1 cellular context compared by ENCODE assay signal in genomic region chr4:10687526-10687925, GRCh38.
TF ChIP-seq lines count a peak whose summit lies in the region.

No MANE protein-coding gene starts in this region.

TF ChIP-seq in GM12878, 131 proteins besides CTCF, POLR2A, EP300 and RAD21:
- TF ChIP-seq MXI1 (IDR thresholded peaks at IDR 0.05; ENCODE audit: low read depth, low read length) = no peak
- no peak for TF ChIP-seq BACH1 (IDR thresholded peaks at IDR 0.05; ENCODE audit: borderline replicate concordance)
- no peak for TF ChIP-seq ZNF384 (IDR thresholded peaks at IDR 0.05; ENCODE audit: borderline replicate concordance, low read depth, low read length)
- TF ChIP-seq POU2F2 (IDR thresholded peaks at IDR 0.05; ENCODE audit: borderline replicate concordance, low read depth, low read length) = no peak
- no peak for TF ChIP-seq BCL11A (IDR thresholded peaks at IDR 0.05; ENCODE audit: low read depth, low read length)
- no peak for TF ChIP-seq ATF3 (IDR thresholded peaks at IDR 0.05; ENCODE audit: borderline replicate concordance, extremely low read depth, low read depth, low read length)
- no peak for TF ChIP-seq IKZF1 (conservative IDR thresholded peaks at IDR 0.05)
- no peak for TF ChIP-seq TAF1 (IDR thresholded peaks at IDR 0.05; ENCODE audit: borderline replicate concordance, low read depth, low read length)
- no peak for TF ChIP-seq CEBPZ (IDR thresholded peaks at IDR 0.05; ENCODE audit: low read depth, low read length)
- no peak for TF ChIP-seq RB1 (IDR thresholded peaks at IDR 0.05; ENCODE audit: borderline replicate concordance)
- TF ChIP-seq EZH2 (IDR thresholded peaks at IDR 0.05; ENCODE audit: borderline replicate concordance, control insufficient read depth, low read depth, low read length) = no peak
- TF ChIP-seq ATF7 (IDR thresholded peaks at IDR 0.05; ENCODE audit: low read depth) = no peak
- no peak for TF ChIP-seq BCLAF1 (IDR thresholded peaks at IDR 0.05)
- TF ChIP-seq STAT3 (IDR thresholded peaks at IDR 0.05; ENCODE audit: low read depth, low read length) = no peak
- no peak for TF ChIP-seq PKNOX1 (IDR thresholded peaks at IDR 0.05)
- TF ChIP-seq IRF3 (IDR thresholded peaks at IDR 0.05) = no peak
- no peak for TF ChIP-seq ZBED1 (IDR thresholded peaks at IDR 0.05; ENCODE audit: borderline replicate concordance)
- TF ChIP-seq SKIL (IDR thresholded peaks at IDR 0.05; ENCODE audit: low read depth, poor library complexity, severe bottlenecking) = no peak
